8 cellular contexts compared by ENCODE assay signal in the genomic region with DNA sequence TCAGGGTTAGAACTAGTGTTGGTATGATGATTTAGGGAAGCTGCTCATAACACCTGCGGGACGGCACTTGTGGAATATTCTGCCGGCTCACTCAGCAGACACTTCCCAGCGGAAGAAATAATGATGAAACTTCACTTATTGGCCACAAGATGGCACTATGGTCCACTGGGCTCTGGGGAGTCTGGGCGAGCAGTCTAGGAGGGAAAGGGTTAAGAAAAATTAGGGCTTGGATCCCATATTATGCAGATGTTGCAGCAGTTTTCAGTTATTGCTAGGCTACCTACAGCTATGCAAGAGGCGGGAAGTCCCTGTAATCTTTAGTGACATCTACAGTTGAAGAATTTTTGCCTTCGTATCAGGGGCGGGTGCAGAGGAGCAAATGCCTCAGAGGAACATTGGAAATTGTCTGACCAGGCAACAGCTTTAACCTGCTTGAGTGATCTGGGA.
A peak's percentile ranks its signal among the peaks of the same experiment; 100 is the strongest.
DNase-seq lines count a peak whose midpoint lies in the region; ATAC-seq, FAIRE-seq and TF ChIP-seq lines count a peak whose summit lies in the region.

No MANE protein-coding gene starts in this region.

- H3K4me3 Mint-ChIP-seq in activated T-cell treated with anti-CD3 and anti-CD28 coated beads, Interleukin-2, amount 50 U/mL, for 72 hours: peak overlapping the region; percentile 66 to 71
- H3K4me3 Mint-ChIP-seq in MCF 10A (ENCODE audit: unreplicated experiment): no peak overlapping the region

- TF ChIP-seq RAD21 in liver (IDR thresholded peaks at IDR 0.05): peak; percentile 52 to 71

- no TSS peak for BruUV-seq in MCF 10A (replicated peaks; lab: Mats Ljungman, UMichigan)

- no peak overlapping the region for H3K27ac ChIP-seq in liver (ENCODE audit: low read depth in 1 of 2, low read length in 2 of 2)

- H3K4me1 ChIP-seq in liver (ENCODE audit: control insufficient read depth in 4 of 4, insufficient read depth in 4 of 4, low read length in 3 of 4): peaks cover 0 to 2% (median 0%) of the 10 kb centered on the region in 4 donors

- H3K9me3 Mint-ChIP-seq in activated T-cell treated with anti-CD3 and anti-CD28 coated beads, Interleukin-2, amount 50 U/mL, for 72 hours: no peaks in the 10 kb centered on the region
- H3K9me3 Mint-ChIP-seq in MCF 10A (ENCODE audit: unreplicated experiment): no peaks in the 10 kb centered on the region

- no peaks in the 10 kb centered on the region for H3K27me3 Mint-ChIP-seq in activated T-cell treated with anti-CD3 and anti-CD28 coated beads, Interleukin-2, amount 50 U/mL, for 72 hours (ENCODE audit: low read depth)
- H3K27me3 Mint-ChIP-seq in MCF 10A (ENCODE audit: insufficient read depth, unreplicated experiment): peaks cover 28% of the 10 kb centered on the region

- H3K36me3 ChIP-seq in liver (ENCODE audit: control insufficient read depth in 4 of 4, insufficient read depth in 3 of 4, low read depth in 1 of 4, low read length in 3 of 4): no peaks in the 10 kb centered on the region

- H3K9ac ChIP-seq in liver (ENCODE audit: low read depth in 1 of 2, low read length in 2 of 2): no peak overlapping the region

- ATAC-seq in activated T-cell treated with anti-CD3 and anti-CD28 coated beads, Interleukin-2, amount 50 U/mL, for 72 hours (replicated peaks in 1 of 2): peak; percentile 50 to 72

- TF ChIP-seq POLR2A in H54 (IDR thresholded peaks at IDR 0.05; ENCODE audit: low read depth, low read length): no peak

- H3K27me3 ChIP-seq in liver (ENCODE audit: control insufficient read depth in 4 of 4, insufficient read depth in 4 of 4, low read length in 3 of 4): peaks cover 0 to 5% (median 0%) of the 10 kb centered on the region in 4 donors

- TF ChIP-seq CTCF in MCF 10A (IDR thresholded peaks at IDR 0.05; ENCODE audit: unreplicated experiment) (peak; percentile 81), liver (IDR thresholded peaks at IDR 0.05; ENCODE audit: low read depth, low read length, missing input control) (peak; percentile 53)

- POLR2A ChIA-PET in MCF 10A (lab: Yijun Ruan, JAX): interaction anchor here (0.6 to 1.8 kb wide), 4 partner anchors 18 to 554 kb away, joined by 3 to 5 read pairs (median 4); no protein-coding TSS in a partner anchor

- no peak overlapping the region for H3K27ac Mint-ChIP-seq in activated T-cell treated with anti-CD3 and anti-CD28 coated beads, Interleukin-2, amount 50 U/mL, for 72 hours
- no peak overlapping the region for H3K27ac Mint-ChIP-seq in MCF 10A (ENCODE audit: low read depth, unreplicated experiment)

- 15% methylated on average over 8 of the region's 8 CpGs for WGBS in liver

- H3K4me3 ChIP-seq in liver (ENCODE audit: low read depth in 1 of 3, low read length in 3 of 3): no peak overlapping the region

- no peak for FAIRE-seq in H54 (lab: Jason Lieb, UNC)

- intact Hi-C loops in MCF 10A (cut with micrococcal nuclease): loop anchor here (2.0 kb wide), 1 partner anchor 24 kb away; no protein-coding TSS in a partner anchor

- no peak for DNase-seq in activated T-cell treated with anti-CD3 and anti-CD28 coated beads, Interleukin-2, amount 50 U/mL, for 72 hours
- DNase-seq in activated T-cell treated with anti-CD3 and anti-CD28 coated beads, Interleukin-2, amount 50 U/mL, for 1 hour: no peak
- DNase-seq in H54 (ENCODE audit: insufficient read length, low spot score) (peak; percentile 19), NCI-H2171 treated with DMSO at 0.1 percent for 48 hours (lab: John Stamatoyannopoulos, UW) (peak; percentile 60), MCF 10A (ENCODE audit: unreplicated experiment) (peak; percentile 63), NCI-H146 (lab: John Stamatoyannopoulos, UW) (no peak)
- no peak for DNase-seq in stimulated activated CD8-positive, alpha-beta memory T cell treated with anti-CD3 and anti-CD28 coated beads, Interleukin-4, amount 100 ng/mL, for 48 hours

- no peaks in the 10 kb centered on the region for H3K36me3 Mint-ChIP-seq in activated T-cell treated with anti-CD3 and anti-CD28 coated beads, Interleukin-2, amount 50 U/mL, for 72 hours (ENCODE audit: insufficient read depth in 2 of 2)
- H3K36me3 Mint-ChIP-seq in MCF 10A (ENCODE audit: insufficient read depth, unreplicated experiment): no peaks in the 10 kb centered on the region

- H3K4me1 Mint-ChIP-seq in activated T-cell treated with anti-CD3 and anti-CD28 coated beads, Interleukin-2, amount 50 U/mL, for 72 hours (ENCODE audit: low read depth): peaks cover 49% of the 10 kb centered on the region
- H3K4me1 Mint-ChIP-seq in MCF 10A (ENCODE audit: insufficient read depth, unreplicated experiment): peaks cover 26% of the 10 kb centered on the region

- CTCF ChIA-PET in MCF 10A (lab: Yijun Ruan, JAX): interaction anchor here (0.6 to 21.0 kb wide), 30 partner anchors 12 to 1768 kb away, joined by 3 to 319 read pairs (median 4); no protein-coding TSS in a partner anchor

- no peaks in the 10 kb centered on the region for H3K9me3 ChIP-seq in liver (ENCODE audit: control insufficient read depth in 4 of 4, low read length in 3 of 4)

TF ChIP-seq in liver, 16 proteins besides CTCF, POLR2A, EP300 and RAD21:
- TF ChIP-seq, protein P1, sequence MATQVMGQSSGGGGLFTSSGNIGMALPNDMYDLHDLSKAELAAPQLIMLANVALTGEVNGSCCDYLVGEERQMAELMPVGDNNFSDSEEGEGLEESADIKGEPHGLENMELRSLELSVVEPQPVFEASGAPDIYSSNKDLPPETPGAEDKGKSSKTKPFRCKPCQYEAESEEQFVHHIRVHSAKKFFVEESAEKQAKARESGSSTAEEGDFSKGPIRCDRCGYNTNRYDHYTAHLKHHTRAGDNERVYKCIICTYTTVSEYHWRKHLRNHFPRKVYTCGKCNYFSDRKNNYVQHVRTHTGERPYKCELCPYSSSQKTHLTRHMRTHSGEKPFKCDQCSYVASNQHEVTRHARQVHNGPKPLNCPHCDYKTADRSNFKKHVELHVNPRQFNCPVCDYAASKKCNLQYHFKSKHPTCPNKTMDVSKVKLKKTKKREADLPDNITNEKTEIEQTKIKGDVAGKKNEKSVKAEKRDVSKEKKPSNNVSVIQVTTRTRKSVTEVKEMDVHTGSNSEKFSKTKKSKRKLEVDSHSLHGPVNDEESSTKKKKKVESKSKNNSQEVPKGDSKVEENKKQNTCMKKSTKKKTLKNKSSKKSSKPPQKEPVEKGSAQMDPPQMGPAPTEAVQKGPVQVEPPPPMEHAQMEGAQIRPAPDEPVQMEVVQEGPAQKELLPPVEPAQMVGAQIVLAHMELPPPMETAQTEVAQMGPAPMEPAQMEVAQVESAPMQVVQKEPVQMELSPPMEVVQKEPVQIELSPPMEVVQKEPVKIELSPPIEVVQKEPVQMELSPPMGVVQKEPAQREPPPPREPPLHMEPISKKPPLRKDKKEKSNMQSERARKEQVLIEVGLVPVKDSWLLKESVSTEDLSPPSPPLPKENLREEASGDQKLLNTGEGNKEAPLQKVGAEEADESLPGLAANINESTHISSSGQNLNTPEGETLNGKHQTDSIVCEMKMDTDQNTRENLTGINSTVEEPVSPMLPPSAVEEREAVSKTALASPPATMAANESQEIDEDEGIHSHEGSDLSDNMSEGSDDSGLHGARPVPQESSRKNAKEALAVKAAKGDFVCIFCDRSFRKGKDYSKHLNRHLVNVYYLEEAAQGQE (IDR thresholded peaks at IDR 0.05): no peak
- TF ChIP-seq TAF1 (conservative IDR thresholded peaks at IDR 0.05) (no peak), FOXA1 (IDR thresholded peaks at IDR 0.05) (no peak), EGR1 (IDR thresholded peaks at IDR 0.05; ENCODE audit: low read depth in 2 of 2) (no peak), HNF4A (conservative IDR thresholded peaks at IDR 0.05) (no peak), FOXA2 (IDR thresholded peaks at IDR 0.05) (no peak)
- TF ChIP-seq, protein P2, sequence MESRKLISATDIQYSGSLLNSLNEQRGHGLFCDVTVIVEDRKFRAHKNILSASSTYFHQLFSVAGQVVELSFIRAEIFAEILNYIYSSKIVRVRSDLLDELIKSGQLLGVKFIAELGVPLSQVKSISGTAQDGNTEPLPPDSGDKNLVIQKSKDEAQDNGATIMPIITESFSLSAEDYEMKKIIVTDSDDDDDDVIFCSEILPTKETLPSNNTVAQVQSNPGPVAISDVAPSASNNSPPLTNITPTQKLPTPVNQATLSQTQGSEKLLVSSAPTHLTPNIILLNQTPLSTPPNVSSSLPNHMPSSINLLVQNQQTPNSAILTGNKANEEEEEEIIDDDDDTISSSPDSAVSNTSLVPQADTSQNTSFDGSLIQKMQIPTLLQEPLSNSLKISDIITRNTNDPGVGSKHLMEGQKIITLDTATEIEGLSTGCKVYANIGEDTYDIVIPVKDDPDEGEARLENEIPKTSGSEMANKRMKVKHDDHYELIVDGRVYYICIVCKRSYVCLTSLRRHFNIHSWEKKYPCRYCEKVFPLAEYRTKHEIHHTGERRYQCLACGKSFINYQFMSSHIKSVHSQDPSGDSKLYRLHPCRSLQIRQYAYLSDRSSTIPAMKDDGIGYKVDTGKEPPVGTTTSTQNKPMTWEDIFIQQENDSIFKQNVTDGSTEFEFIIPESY (IDR thresholded peaks at IDR 0.05): no peak
- TF ChIP-seq, protein P3, sequence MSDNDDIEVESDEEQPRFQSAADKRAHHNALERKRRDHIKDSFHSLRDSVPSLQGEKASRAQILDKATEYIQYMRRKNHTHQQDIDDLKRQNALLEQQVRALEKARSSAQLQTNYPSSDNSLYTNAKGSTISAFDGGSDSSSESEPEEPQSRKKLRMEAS (IDR thresholded peaks at IDR 0.05): no peak
- TF ChIP-seq, protein P4, sequence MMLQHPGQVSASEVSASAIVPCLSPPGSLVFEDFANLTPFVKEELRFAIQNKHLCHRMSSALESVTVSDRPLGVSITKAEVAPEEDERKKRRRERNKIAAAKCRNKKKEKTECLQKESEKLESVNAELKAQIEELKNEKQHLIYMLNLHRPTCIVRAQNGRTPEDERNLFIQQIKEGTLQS (IDR thresholded peaks at IDR 0.05): peak; percentile 23

Comparison
In these comparisons a context has a peak if more than half of its experiments do, and no peak if none do; other contexts are left out.
1. DNase-seq: peak in H54 (single experiment), NCI-H2171 treated with DMSO at 0.1 percent for 48 hours (single experiment) and MCF 10A (single experiment); none in activated T-cell treated with anti-CD3 and anti-CD28 coated beads, Interleukin-2, amount 50 U/mL, for 72 hours (0 of 2), activated T-cell treated with anti-CD3 and anti-CD28 coated beads, Interleukin-2, amount 50 U/mL, for 1 hour (single experiment), stimulated activated CD8-positive, alpha-beta memory T cell treated with anti-CD3 and anti-CD28 coated beads, Interleukin-4, amount 100 ng/mL, for 48 hours (single experiment) and NCI-H146 (single experiment).